In genomic region chr10:11849272-11849671, GRCh38 we compare ENCODE assay signal across 28 cellular contexts.
"Had no signal": no experiment of that assay in that cellular context is flagged by ENCODE, and none has a peak within 500 bp of the region (broad histone marks: within the 10 kb centered on the region; RNA-seq: fewer than 3 reads in every experiment).

No MANE protein-coding gene starts in this region.

- H3K4me1 ChIP-seq: gastroesophageal sphincter, heart left ventricle, neural progenitor cell, parathyroid adenoma had no signal

- H3K9me3 Mint-ChIP-seq: immature natural killer cell; mesothelial cell of epicardium; naive thymus-derived CD4-positive, alpha-beta T cell; nephron; neural progenitor cell; stimulated activated naive B cell treated with anti-CD40 and anti-IgM and Interleukin-4, amounts not matched to agents 10 μg/mL and 1 μg/mL and 100 μg/mL, for 72 hours; stimulated activated naive CD8-positive, alpha-beta T cell treated with anti-CD3 and anti-CD28 coated beads, Interleukin-15, Interleukin-2, amounts not matched to agents 100 ng/mL and 50 ng/mL, for 24 hours had no signal

- H3K27me3 Mint-ChIP-seq: progenitor cell of endocrine pancreas; stimulated activated naive B cell treated with anti-CD40 and anti-IgM and Interleukin-4, amounts not matched to agents 10 μg/mL and 1 μg/mL and 100 μg/mL, for 72 hours had no signal

- H3K36me3 ChIP-seq: gastroesophageal sphincter, neural progenitor cell had no signal

- H3K4me1 Mint-ChIP-seq: immature natural killer cell; neural progenitor cell; stimulated activated naive B cell treated with anti-CD40 and anti-IgM and Interleukin-4, amounts not matched to agents 10 μg/mL and 1 μg/mL and 100 μg/mL, for 72 hours had no signal

- H3K27ac Mint-ChIP-seq: immature natural killer cell; mesothelial cell of epicardium; nephron; neural progenitor cell; progenitor cell of endocrine pancreas; stimulated activated naive B cell treated with anti-CD40 and anti-IgM and Interleukin-4, amounts not matched to agents 10 μg/mL and 1 μg/mL and 100 μg/mL, for 72 hours; stimulated activated naive CD8-positive, alpha-beta T cell treated with anti-CD3 and anti-CD28 coated beads, Interleukin-15, Interleukin-2, amounts not matched to agents 100 ng/mL and 50 ng/mL, for 24 hours had no signal

- H3K4me3 ChIP-seq: dorsolateral prefrontal cortex, gastroesophageal sphincter, heart left ventricle, hepatocyte, lung, mucosa of descending colon, neural progenitor cell, right lobe of liver, thoracic aorta, tibial nerve, upper lobe of left lung had no signal

- ATAC-seq: esophagus mucosa; stimulated activated naive B cell treated with anti-CD40 and anti-IgM and Interleukin-4, amounts not matched to agents 10 μg/mL and 1 μg/mL and 100 μg/mL, for 72 hours had no signal

- H3K9me3 ChIP-seq: gastroesophageal sphincter, heart left ventricle, mucosa of descending colon, right lobe of liver, thoracic aorta, tibial nerve, upper lobe of left lung had no signal

- DNase-seq: cortex of kidney; dorsolateral prefrontal cortex; effector CD4-positive, alpha-beta T cell; heart left ventricle; immature natural killer cell; islet precursor cell; kidney glomerular epithelial cell; mucosa of descending colon; naive thymus-derived CD4-positive, alpha-beta T cell; right lobe of liver; small intestine; stimulated activated CD4-positive, alpha-beta T cell treated with anti-CD3 and anti-CD28 coated beads, Interleukin-15, amount 100 ng/mL, for 24 hours; stimulated activated CD4-positive, alpha-beta T cell treated with anti-CD3 and anti-CD28 coated beads, Interleukin-2, amount 100 ng/mL, for 48 hours; stimulated activated naive B cell treated with anti-CD40 and anti-IgM and Interleukin-4, amounts not matched to agents 10 μg/mL and 1 μg/mL and 100 μg/mL, for 72 hours had no signal

- H3K36me3 Mint-ChIP-seq: immature natural killer cell; stimulated activated naive B cell treated with anti-CD40 and anti-IgM and Interleukin-4, amounts not matched to agents 10 μg/mL and 1 μg/mL and 100 μg/mL, for 72 hours had no signal

- H3K27me3 ChIP-seq: gastroesophageal sphincter, heart left ventricle, hepatocyte, neural progenitor cell, right lobe of liver, tibial nerve, upper lobe of left lung had no signal

- H3K4me3 Mint-ChIP-seq: immature natural killer cell; mesothelial cell of epicardium; naive thymus-derived CD4-positive, alpha-beta T cell; nephron; neural progenitor cell; stimulated activated naive B cell treated with anti-CD40 and anti-IgM and Interleukin-4, amounts not matched to agents 10 μg/mL and 1 μg/mL and 100 μg/mL, for 72 hours; stimulated activated naive CD8-positive, alpha-beta T cell treated with anti-CD3 and anti-CD28 coated beads, Interleukin-15, Interleukin-2, amounts not matched to agents 100 ng/mL and 50 ng/mL, for 24 hours had no signal

- H3K27ac ChIP-seq: dorsolateral prefrontal cortex, epithelial cell of prostate, gastroesophageal sphincter, heart left ventricle, hepatocyte, neural progenitor cell, parathyroid adenoma, thoracic aorta, tibial nerve, upper lobe of left lung had no signal
